ENCODE assay signal across 8 cellular contexts in the genomic region with DNA sequence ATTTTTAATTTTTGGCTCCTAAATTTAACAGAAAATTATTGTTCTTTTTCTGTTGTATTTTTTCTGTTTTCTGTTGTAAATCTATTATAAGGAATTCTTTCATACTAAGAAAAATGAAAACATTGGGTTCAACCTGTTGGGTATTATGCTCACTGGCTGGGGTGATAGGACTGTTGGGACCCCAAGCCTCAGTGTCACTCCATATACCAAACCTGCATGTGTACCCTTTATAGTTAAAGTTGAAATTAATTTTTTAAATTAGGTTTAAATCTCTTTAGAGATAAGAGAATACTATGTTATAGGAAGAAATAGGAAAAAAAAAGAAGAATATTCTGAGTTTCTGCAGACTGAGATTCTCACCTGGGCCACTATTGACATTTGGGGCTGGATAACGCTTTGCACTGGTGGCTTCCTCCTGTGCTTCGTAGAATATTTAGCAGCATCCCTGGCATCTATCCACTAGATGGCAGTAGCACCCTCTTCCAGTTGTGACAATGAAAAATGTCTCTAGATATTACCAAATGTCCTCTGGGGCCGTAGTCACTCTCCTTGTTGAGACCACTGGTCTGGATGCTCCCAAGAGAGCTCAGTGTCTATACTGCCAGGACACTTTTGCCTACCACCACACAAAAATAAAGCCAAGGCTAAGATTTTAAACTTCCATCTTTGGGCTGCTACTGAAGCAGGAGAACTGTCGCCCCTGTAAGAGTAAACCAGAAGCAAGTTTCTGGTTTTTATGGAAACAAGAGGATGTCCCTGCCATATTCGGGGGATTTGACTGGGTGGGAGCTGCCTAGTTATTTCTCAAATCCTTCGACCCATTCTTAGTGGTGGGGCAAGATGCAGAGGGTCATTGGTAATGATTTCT. TPM values are rescaled to one million over a fixed set of nuclear protein-coding genes. Genes with fewer than 3 reads are reported as not detected.
DNase-seq lines count a peak whose midpoint lies in the region; ATAC-seq lines count a peak whose summit lies in the region.

No MANE protein-coding gene starts in this region.

- no peak overlapping the region for H3K27ac Mint-ChIP-seq in activated CD4-positive, alpha-beta memory T cell treated with anti-CD3 and anti-CD28 coated beads for 36 hours

- in situ Hi-C loops in ACHN (cut with HindIII; ENCODE audit: low pct_ligation_motif_present, low pct_unique_long_range_greater_than_20kb, low sequenced_read_pairs) = no loop called here

- POLR2A ChIA-PET in activated CD4-positive, alpha-beta memory T cell treated with anti-CD3 and anti-CD28 coated beads for 36 hours (lab: Charles Lee) = no interaction called here

- ATAC-seq in GM18511 (IDR thresholded peaks at IDR 0.05; ENCODE audit: unreplicated experiment) = peak; percentile 95
- peak; percentile 67 for ATAC-seq in HG03103 (IDR thresholded peaks at IDR 0.05; ENCODE audit: low read depth, unreplicated experiment)

- H3K4me1 Mint-ChIP-seq in activated CD4-positive, alpha-beta memory T cell treated with anti-CD3 and anti-CD28 coated beads for 36 hours (ENCODE audit: low read depth) = peaks cover 8% of the 10 kb centered on the region

- intact Hi-C loops in activated CD4-positive, alpha-beta memory T cell treated with anti-CD3 and anti-CD28 coated beads for 36 hours (cut with micrococcal nuclease) = loop anchor here (1.0 to 5.0 kb wide), 3 partner anchors 74 to 750 kb away; no protein-coding TSS in a partner anchor

- H3K36me3 Mint-ChIP-seq in activated CD4-positive, alpha-beta memory T cell treated with anti-CD3 and anti-CD28 coated beads for 36 hours = peaks cover 11% of the 10 kb centered on the region

- no peaks in the 10 kb centered on the region for H3K9me3 Mint-ChIP-seq in activated CD4-positive, alpha-beta memory T cell treated with anti-CD3 and anti-CD28 coated beads for 36 hours

- no peak overlapping the region for H3K4me3 Mint-ChIP-seq in activated CD4-positive, alpha-beta memory T cell treated with anti-CD3 and anti-CD28 coated beads for 36 hours

- CTCF ChIA-PET in activated CD4-positive, alpha-beta memory T cell treated with anti-CD3 and anti-CD28 coated beads for 36 hours (lab: Charles Lee) = no interaction called here

- H3K27me3 Mint-ChIP-seq in activated CD4-positive, alpha-beta memory T cell treated with anti-CD3 and anti-CD28 coated beads for 36 hours = no peaks in the 10 kb centered on the region

- DNase-seq in ACHN (peak; percentile 36), NCI-H526 treated with DMSO at 0.1 percent for 48 hours (lab: John Stamatoyannopoulos, UW) (peak; percentile 55), midbrain (lab: John Stamatoyannopoulos, UW) (peak; percentile 67), stromal cell of bone marrow (ENCODE audit: low read depth) (peak; percentile 31)
- peak; percentile 55 for DNase-seq in activated CD4-positive, alpha-beta memory T cell treated with anti-CD3 and anti-CD28 coated beads for 36 hours
- DNase-seq in effector CD4-positive, alpha-beta T cell = peak; percentile 65

RNA-seq across cellular contexts. Expression of a gene that starts 22.4 kb away (rescaled TPM):
- total RNA-seq in activated CD4-positive, alpha-beta memory T cell treated with anti-CD3 and anti-CD28 coated beads for 36 hours = under 1 TPM; 0.41 to 0.69 TPM

RNA-seq across cellular contexts. Expression of a gene that starts 51.0 kb away (rescaled TPM):
- total RNA-seq in activated CD4-positive, alpha-beta memory T cell treated with anti-CD3 and anti-CD28 coated beads for 36 hours = 10 to 100 TPM; 13.1 to 15.5 TPM

Comparison
In these comparisons a context has a peak if more than half of its experiments do, and no peak if none do; other contexts are left out.
1. Peak in every context shown above with its lines: DNase-seq and ATAC-seq.